ENCODE assay signal across 21 cellular contexts in genomic region chr22:18122254-18122554, GRCh38.
"Had no signal": no experiment of that assay in that cellular context is flagged by ENCODE, and none has a peak within 500 bp of the region (broad histone marks: within the 10 kb centered on the region; RNA-seq: fewer than 3 reads in every experiment).

No MANE protein-coding gene starts in this region.

- H3K27ac ChIP-seq: SJSA1, SK-N-MC had no signal

- H3K36me3 ChIP-seq: MG63, SJSA1 had no signal

- DNase-seq: IMR-90, Karpas-422, KG1, MG63, NCI-H1092, NCI-H1105 treated with DMSO at 0.1 percent for 48 hours, NCI-H1417 treated with DMSO at 0.1 percent for 48 hours, NCI-H146, NCI-H1694 treated with DMSO at 0.1 percent for 48 hours, NCI-H1930, NCI-H2081, NCI-H2107, NCI-H2227 treated with DMSO at 0.1 percent for 48 hours, NCI-H526 treated with DMSO at 0.1 percent for 48 hours, NCI-H748 treated with DMSO at 0.1 percent for 48 hours, Right ventricle myocardium superior, RPMI8226, SIG-M5 had no signal

- H3K9me3 ChIP-seq: MG63, SJSA1 had no signal

- H3K4me3 ChIP-seq: MG63, SJSA1, SK-N-MC had no signal

- H3K27me3 ChIP-seq: MG63, SJSA1 had no signal

- FAIRE-seq: RCC 7860 had no signal
